Comparison of ENCODE assay signal across 8 cellular contexts in genomic region chr10:87660484-87661133, GRCh38. TPM values are rescaled to one million over a fixed set of nuclear protein-coding genes. Genes with fewer than 3 reads are reported as not detected.
A peak's percentile ranks its signal among the peaks of the same experiment; 100 is the strongest.
DNase-seq lines count a peak whose midpoint lies in the region; ATAC-seq lines count a peak whose summit lies in the region.

No MANE protein-coding gene starts in this region.

- DNase-seq in activated T-cell treated with anti-CD3 and anti-CD28 coated beads, Interleukin-2, amount 50 U/mL, for 4 hours: no peak
- no peak for DNase-seq in activated T-cell treated with anti-CD3 and anti-CD28 coated beads, Interleukin-2, amount 50 U/mL, for 48 hours
- DNase-seq in adipocyte (ENCODE audit: low read depth): peak; percentile 85
- DNase-seq in immature natural killer cell: no peak
- DNase-seq in stimulated activated naive B cell treated with anti-CD40 and anti-IgM and Interleukin-4, amounts not matched to agents 10 μg/mL and 1 μg/mL and 100 μg/mL, for 72 hours: no peak
- DNase-seq in NCI-H2081 (lab: John Stamatoyannopoulos, UW): no peak

- peaks cover 53% of the 10 kb centered on the region for H3K27me3 Mint-ChIP-seq in activated T-cell treated with anti-CD3 and anti-CD28 coated beads, Interleukin-2, amount 50 U/mL, for 4 hours (ENCODE audit: low read depth)
- peaks cover 15 to 25% (median 18%) of the 10 kb centered on the region in 3 donors for H3K27me3 Mint-ChIP-seq in immature natural killer cell (ENCODE audit: low read depth in 3 of 3)
- peaks cover 32 to 49% of the 10 kb centered on the region in 2 donors for H3K27me3 Mint-ChIP-seq in stimulated activated naive B cell treated with anti-CD40 and anti-IgM and Interleukin-4, amounts not matched to agents 10 μg/mL and 1 μg/mL and 100 μg/mL, for 72 hours

- H3K4me1 Mint-ChIP-seq in activated T-cell treated with anti-CD3 and anti-CD28 coated beads, Interleukin-2, amount 50 U/mL, for 4 hours (ENCODE audit: low read depth): peaks cover 9% of the 10 kb centered on the region
- H3K4me1 Mint-ChIP-seq in immature natural killer cell: peaks cover 9 to 15% of the 10 kb centered on the region in 2 donors
- H3K4me1 Mint-ChIP-seq in stimulated activated naive B cell treated with anti-CD40 and anti-IgM and Interleukin-4, amounts not matched to agents 10 μg/mL and 1 μg/mL and 100 μg/mL, for 72 hours: peaks cover 10 to 18% of the 10 kb centered on the region in 2 donors

- H3K27ac Mint-ChIP-seq in immature natural killer cell: no peak overlapping the region
- H3K27ac Mint-ChIP-seq in stimulated activated naive B cell treated with anti-CD40 and anti-IgM and Interleukin-4, amounts not matched to agents 10 μg/mL and 1 μg/mL and 100 μg/mL, for 72 hours: peak overlapping the region; percentile 42

- H3K9me3 Mint-ChIP-seq in activated T-cell treated with anti-CD3 and anti-CD28 coated beads, Interleukin-2, amount 50 U/mL, for 4 hours: no peaks in the 10 kb centered on the region
- no peaks in the 10 kb centered on the region for H3K9me3 Mint-ChIP-seq in immature natural killer cell
- no peaks in the 10 kb centered on the region for H3K9me3 Mint-ChIP-seq in stimulated activated naive B cell treated with anti-CD40 and anti-IgM and Interleukin-4, amounts not matched to agents 10 μg/mL and 1 μg/mL and 100 μg/mL, for 72 hours

- no peaks in the 10 kb centered on the region for H3K36me3 Mint-ChIP-seq in activated T-cell treated with anti-CD3 and anti-CD28 coated beads, Interleukin-2, amount 50 U/mL, for 4 hours (ENCODE audit: insufficient read depth)
- no peaks in the 10 kb centered on the region for H3K36me3 Mint-ChIP-seq in immature natural killer cell
- H3K36me3 Mint-ChIP-seq in stimulated activated naive B cell treated with anti-CD40 and anti-IgM and Interleukin-4, amounts not matched to agents 10 μg/mL and 1 μg/mL and 100 μg/mL, for 72 hours: no peaks in the 10 kb centered on the region

- H3K36me3 ChIP-seq in adipocyte (ENCODE audit: control insufficient read depth, insufficient read depth, low read length, severe bottlenecking): peaks cover 3% of the 10 kb centered on the region

- no peaks in the 10 kb centered on the region for H3K9me3 ChIP-seq in adipocyte (ENCODE audit: control insufficient read depth, low read length)

- peaks cover 23% of the 10 kb centered on the region for H3K4me1 ChIP-seq in adipocyte (ENCODE audit: control insufficient read depth, insufficient read depth, low read length)

- ATAC-seq in activated T-cell treated with anti-CD3 and anti-CD28 coated beads, Interleukin-2, amount 50 U/mL, for 4 hours: no peak
- no peak for ATAC-seq in stimulated activated naive B cell treated with anti-CD40 and anti-IgM and Interleukin-4, amounts not matched to agents 10 μg/mL and 1 μg/mL and 100 μg/mL, for 72 hours (replicated peaks)
- no peak for ATAC-seq in GM21825 (IDR thresholded peaks at IDR 0.05; ENCODE audit: unreplicated experiment)
- ATAC-seq in GM19035 (IDR thresholded peaks at IDR 0.05; ENCODE audit: unreplicated experiment): no peak

- peak overlapping the region; percentile 98 for H3K4me3 ChIP-seq in adipocyte (ENCODE audit: low read length)

- H3K9ac ChIP-seq in adipocyte (ENCODE audit: low read length): peak overlapping the region; percentile 97

- H3K4me3 Mint-ChIP-seq in activated T-cell treated with anti-CD3 and anti-CD28 coated beads, Interleukin-2, amount 50 U/mL, for 4 hours: peak overlapping the region; percentile 73
- peak overlapping the region; percentile 69 to 83 (median 73) for H3K4me3 Mint-ChIP-seq in immature natural killer cell
- H3K4me3 Mint-ChIP-seq in stimulated activated naive B cell treated with anti-CD40 and anti-IgM and Interleukin-4, amounts not matched to agents 10 μg/mL and 1 μg/mL and 100 μg/mL, for 72 hours: peak overlapping the region; percentile 80 to 86

- H3K27me3 ChIP-seq in adipocyte (replicated peaks; ENCODE audit: control insufficient read depth, insufficient read depth, low read length): no peaks in the 10 kb centered on the region

RNA-seq across cellular contexts. Expression of gene PAPSS2, which starts 0.9 kb away (rescaled TPM):
- under 1 TPM; 0.21 to 0.43 (median 0.41) TPM for total RNA-seq in activated T-cell treated with anti-CD3 and anti-CD28 coated beads, Interleukin-2, amount 50 U/mL, for 4 hours
- under 1 TPM in 2 of 3 donors, not detected in 1; 0.11 to 0.14 TPM for polyA plus RNA-seq in immature natural killer cell
